33 cellular contexts compared by ENCODE assay signal in the genomic region with DNA sequence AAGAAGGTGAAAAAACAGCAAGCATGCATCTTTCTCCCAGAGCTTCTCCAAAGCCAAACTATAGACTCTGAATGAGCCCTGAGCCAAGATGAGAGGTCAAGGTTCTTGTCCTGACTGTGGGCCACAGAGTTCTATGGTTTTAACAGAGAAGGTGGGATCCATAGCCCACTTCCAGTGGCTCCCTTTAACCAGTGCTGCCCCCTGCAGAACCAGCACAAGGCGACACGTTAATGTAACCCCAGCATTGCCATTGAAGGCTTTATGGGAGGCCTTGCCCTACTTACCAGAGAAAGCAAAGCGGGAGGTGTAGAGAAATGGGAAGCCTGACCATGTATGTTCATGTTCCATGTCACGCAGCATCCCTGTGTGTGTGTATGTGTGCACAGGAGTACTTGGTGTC.
DNase-seq lines count a peak whose midpoint lies in the region; ATAC-seq and TF ChIP-seq lines count a peak whose summit lies in the region.
"Had no signal": no experiment of that assay in that cellular context is flagged by ENCODE, and none has a peak within 500 bp of the region (broad histone marks: within the 10 kb centered on the region; RNA-seq: fewer than 3 reads in every experiment).

No MANE protein-coding gene starts in this region.

- H3K27me3 ChIP-seq in A673 (replicated peaks; ENCODE audit: insufficient read depth, low read depth, low read length, poor library complexity): peaks cover 6% of the 10 kb centered on the region
- no peaks in the 10 kb centered on the region for H3K27me3 ChIP-seq in H7 (ENCODE audit: control insufficient read depth, insufficient read depth, low read length)
- H3K27me3 ChIP-seq in Karpas-422 (ENCODE audit: low read length): no peaks in the 10 kb centered on the region
- H3K27me3 ChIP-seq: breast epithelium, upper lobe of left lung had no signal

- H3K36me3 ChIP-seq in A673 (ENCODE audit: insufficient read depth, low read length, poor library complexity, severe bottlenecking) (no peaks in the 10 kb centered on the region), H7 (replicated peaks; ENCODE audit: control insufficient read depth, insufficient read depth, low read length) (no peaks in the 10 kb centered on the region), Karpas-422 (ENCODE audit: insufficient read depth, low read length) (no peaks in the 10 kb centered on the region)
- H3K36me3 ChIP-seq: breast epithelium, upper lobe of left lung, WERI-Rb-1 had no signal

- H3K4me1 ChIP-seq in A673 (ENCODE audit: insufficient read depth, low read length, poor library complexity, severe bottlenecking) (no peaks in the 10 kb centered on the region), Karpas-422 (ENCODE audit: low read length) (peaks cover 9% of the 10 kb centered on the region)
- H3K4me1 ChIP-seq: breast epithelium, parathyroid adenoma had no signal

- H3K27me3 Mint-ChIP-seq in WTC11 (ENCODE audit: low read depth): peaks cover 2% of the 10 kb centered on the region; the same call in 1 of the 2 replicates
- H3K27me3 Mint-ChIP-seq: CD4-positive, alpha-beta T cell; stimulated activated naive B cell treated with anti-CD40 and anti-IgM and Interleukin-4, amounts not matched to agents 10 μg/mL and 1 μg/mL and 100 μg/mL, for 72 hours had no signal

- H3K27ac Mint-ChIP-seq in WTC11: peak overlapping the region; percentile 69; the same call in 1 of the 2 replicates
- H3K27ac Mint-ChIP-seq: activated naive CD4-positive, alpha-beta T cell treated with anti-CD3 and anti-CD28 coated beads, Interleukin-2, amount 50 U/mL, for 72 hours; CD4-positive, alpha-beta T cell; memory B cell; nephron progenitor cell; stimulated activated naive B cell treated with anti-CD40 and anti-IgM and Interleukin-4, amounts not matched to agents 10 μg/mL and 1 μg/mL and 100 μg/mL, for 72 hours had no signal

- POLR2A ChIA-PET in A673 (lab: Charles Lee; ENCODE audit: low non-redundant PET): no interaction called here
- POLR2A ChIA-PET in WTC11 (lab: Charles Lee): no interaction called here

- no peak overlapping the region for H3K4me3 Mint-ChIP-seq in WTC11
- H3K4me3 Mint-ChIP-seq: CD4-positive, alpha-beta T cell; memory B cell; nephron progenitor cell; stimulated activated naive B cell treated with anti-CD40 and anti-IgM and Interleukin-4, amounts not matched to agents 10 μg/mL and 1 μg/mL and 100 μg/mL, for 72 hours had no signal

- H3K9ac ChIP-seq in Karpas-422 (ENCODE audit: low read length): no peak overlapping the region
- H3K9ac ChIP-seq: parathyroid adenoma had no signal

- CTCF ChIA-PET in A673 (lab: Charles Lee): no interaction called here
- CTCF ChIA-PET in WTC11 (lab: Charles Lee): no interaction called here

- H3K27ac ChIP-seq in A673 (ENCODE audit: low read depth, low read length, poor library complexity, severe bottlenecking) (no peak overlapping the region), Karpas-422 (ENCODE audit: low read length) (no peak overlapping the region)
- H3K27ac ChIP-seq: epithelial cell of prostate, parathyroid adenoma, WERI-Rb-1 had no signal

- H2AFZ ChIP-seq in Karpas-422 (ENCODE audit: low read length): no peak overlapping the region
- H2AFZ ChIP-seq: parathyroid adenoma had no signal

- DNase-seq in A673 (ENCODE audit: low spot score) (no peak), H7 (peak; percentile 43), WTC11 (ENCODE audit: low spot score) (peak; percentile 53), iPS-NIHi11 (ENCODE audit: low spot score) (peak; percentile 35), LoVo (ENCODE audit: low spot score) (no peak), Karpas-422 (no peak)
- DNase-seq: activated CD4-positive, alpha-beta T cell treated with anti-CD3 and anti-CD28 coated beads for 48 hours; AML-193; amygdala; CD4-positive, alpha-beta T cell; hypothalamus; KBM-7; NCI-H1105 treated with DMSO at 0.1 percent for 48 hours; NCI-H2029; NCI-H524 treated with DMSO at 0.1 percent for 48 hours; nephron progenitor cell; NK-92 treated with Interleukin-12 subunit alpha and Interleukin-12 subunit beta, amount 100 ng/mL, for 24 hours; retina; Right ventricle myocardium superior; stimulated activated naive B cell treated with anti-CD40 and anti-IgM and Interleukin-4, amounts not matched to agents 10 μg/mL and 1 μg/mL and 100 μg/mL, for 72 hours; SW 1271; upper lobe of left lung; WERI-Rb-1 had no signal

- intact Hi-C loops in A673 (cut with micrococcal nuclease; ENCODE audit: unreplicated experiment): no loop called here

- H3K4me1 Mint-ChIP-seq in WTC11: peaks cover 61% of the 10 kb centered on the region

- H3K4me3 ChIP-seq in A673 (ENCODE audit: low read depth, low read length, poor library complexity, severe bottlenecking): no peak overlapping the region
- H3K4me3 ChIP-seq in H7 (ENCODE audit: insufficient read depth, low read depth, low read length): no peak overlapping the region
- no peak overlapping the region for H3K4me3 ChIP-seq in Karpas-422 (ENCODE audit: low read length)
- H3K4me3 ChIP-seq: breast epithelium, skin epidermis, upper lobe of left lung had no signal

- no peaks in the 10 kb centered on the region for H4K20me1 ChIP-seq in Karpas-422 (ENCODE audit: insufficient read depth, low read depth, low read length)

- ATAC-seq in WTC11 (peak; percentile 68), HG03378 (IDR thresholded peaks at IDR 0.05; ENCODE audit: unreplicated experiment) (no peak), GM19328 (IDR thresholded peaks at IDR 0.05; ENCODE audit: unreplicated experiment) (no peak)
- ATAC-seq: activated naive CD4-positive, alpha-beta T cell treated with anti-CD3 and anti-CD28 coated beads, Interleukin-2, amount 50 U/mL, for 72 hours; left lobe of liver; Panc1; stimulated activated naive B cell treated with anti-CD40 and anti-IgM and Interleukin-4, amounts not matched to agents 10 μg/mL and 1 μg/mL and 100 μg/mL, for 72 hours had no signal

- H3K9me2 ChIP-seq in Karpas-422 (replicated peaks; ENCODE audit: insufficient read depth, low read length): no peaks in the 10 kb centered on the region

- H3K79me2 ChIP-seq in Karpas-422 (ENCODE audit: low read length): no peaks in the 10 kb centered on the region
- H3K79me2 ChIP-seq: parathyroid adenoma had no signal

- peaks cover 3% of the 10 kb centered on the region for H3K9me3 Mint-ChIP-seq in WTC11
- H3K9me3 Mint-ChIP-seq: activated naive CD4-positive, alpha-beta T cell treated with anti-CD3 and anti-CD28 coated beads, Interleukin-2, amount 50 U/mL, for 72 hours; CD4-positive, alpha-beta T cell; nephron progenitor cell; stimulated activated naive B cell treated with anti-CD40 and anti-IgM and Interleukin-4, amounts not matched to agents 10 μg/mL and 1 μg/mL and 100 μg/mL, for 72 hours had no signal

- H3K9me3 ChIP-seq in A673 (ENCODE audit: low read depth, low read length, poor library complexity, severe bottlenecking) (no peaks in the 10 kb centered on the region), Karpas-422 (ENCODE audit: low read length) (no peaks in the 10 kb centered on the region)
- H3K9me3 ChIP-seq: breast epithelium, upper lobe of left lung had no signal

- no TSS peak for BruUV-seq in A673 (replicated peaks; lab: Mats Ljungman, UMichigan)

- H3K36me3 Mint-ChIP-seq in WTC11: no peaks in the 10 kb centered on the region
- H3K36me3 Mint-ChIP-seq: activated naive CD4-positive, alpha-beta T cell treated with anti-CD3 and anti-CD28 coated beads, Interleukin-2, amount 50 U/mL, for 72 hours; memory B cell had no signal

- peak; percentile 42 for TF ChIP-seq CTCF in A673 (conservative IDR thresholded peaks at IDR 0.05; ENCODE audit: low read depth, low read length)
- TF ChIP-seq CTCF in WTC11 (IDR thresholded peaks at IDR 0.05): 0 out of 2 replicates have a peak, but pooled peaks have one; percentile 23

- no peak overlapping the region for H3K4me2 ChIP-seq in Karpas-422 (ENCODE audit: low read depth, low read length, poor library complexity, severe bottlenecking)

TF ChIP-seq in WTC11, 78 proteins besides CTCF, POLR2A, EP300 and RAD21:
- TF ChIP-seq, protein P1, sequence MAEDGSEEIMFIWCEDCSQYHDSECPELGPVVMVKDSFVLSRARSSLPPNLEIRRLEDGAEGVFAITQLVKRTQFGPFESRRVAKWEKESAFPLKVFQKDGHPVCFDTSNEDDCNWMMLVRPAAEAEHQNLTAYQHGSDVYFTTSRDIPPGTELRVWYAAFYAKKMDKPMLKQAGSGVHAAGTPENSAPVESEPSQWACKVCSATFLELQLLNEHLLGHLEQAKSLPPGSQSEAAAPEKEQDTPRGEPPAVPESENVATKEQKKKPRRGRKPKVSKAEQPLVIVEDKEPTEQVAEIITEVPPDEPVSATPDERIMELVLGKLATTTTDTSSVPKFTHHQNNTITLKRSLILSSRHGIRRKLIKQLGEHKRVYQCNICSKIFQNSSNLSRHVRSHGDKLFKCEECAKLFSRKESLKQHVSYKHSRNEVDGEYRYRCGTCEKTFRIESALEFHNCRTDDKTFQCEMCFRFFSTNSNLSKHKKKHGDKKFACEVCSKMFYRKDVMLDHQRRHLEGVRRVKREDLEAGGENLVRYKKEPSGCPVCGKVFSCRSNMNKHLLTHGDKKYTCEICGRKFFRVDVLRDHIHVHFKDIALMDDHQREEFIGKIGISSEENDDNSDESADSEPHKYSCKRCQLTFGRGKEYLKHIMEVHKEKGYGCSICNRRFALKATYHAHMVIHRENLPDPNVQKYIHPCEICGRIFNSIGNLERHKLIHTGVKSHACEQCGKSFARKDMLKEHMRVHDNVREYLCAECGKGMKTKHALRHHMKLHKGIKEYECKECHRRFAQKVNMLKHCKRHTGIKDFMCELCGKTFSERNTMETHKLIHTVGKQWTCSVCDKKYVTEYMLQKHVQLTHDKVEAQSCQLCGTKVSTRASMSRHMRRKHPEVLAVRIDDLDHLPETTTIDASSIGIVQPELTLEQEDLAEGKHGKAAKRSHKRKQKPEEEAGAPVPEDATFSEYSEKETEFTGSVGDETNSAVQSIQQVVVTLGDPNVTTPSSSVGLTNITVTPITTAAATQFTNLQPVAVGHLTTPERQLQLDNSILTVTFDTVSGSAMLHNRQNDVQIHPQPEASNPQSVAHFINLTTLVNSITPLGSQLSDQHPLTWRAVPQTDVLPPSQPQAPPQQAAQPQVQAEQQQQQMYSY (CRISPR knock-in tag; IDR thresholded peaks at IDR 0.05): no peak
- no peak for TF ChIP-seq OVOL2 (CRISPR knock-in tag; IDR thresholded peaks at IDR 0.05; ENCODE audit: borderline replicate concordance)
- no peak for TF ChIP-seq FOXK1 (CRISPR knock-in tag; IDR thresholded peaks at IDR 0.05)
- TF ChIP-seq, protein P2, sequence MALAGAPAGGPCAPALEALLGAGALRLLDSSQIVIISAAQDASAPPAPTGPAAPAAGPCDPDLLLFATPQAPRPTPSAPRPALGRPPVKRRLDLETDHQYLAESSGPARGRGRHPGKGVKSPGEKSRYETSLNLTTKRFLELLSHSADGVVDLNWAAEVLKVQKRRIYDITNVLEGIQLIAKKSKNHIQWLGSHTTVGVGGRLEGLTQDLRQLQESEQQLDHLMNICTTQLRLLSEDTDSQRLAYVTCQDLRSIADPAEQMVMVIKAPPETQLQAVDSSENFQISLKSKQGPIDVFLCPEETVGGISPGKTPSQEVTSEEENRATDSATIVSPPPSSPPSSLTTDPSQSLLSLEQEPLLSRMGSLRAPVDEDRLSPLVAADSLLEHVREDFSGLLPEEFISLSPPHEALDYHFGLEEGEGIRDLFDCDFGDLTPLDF (CRISPR knock-in tag; IDR thresholded peaks at IDR 0.05): no peak
- no peak for TF ChIP-seq CREB1 (CRISPR knock-in tag; IDR thresholded peaks at IDR 0.05)

Comparison
In these comparisons a context has a peak if more than half of its experiments do, and no peak if none do; other contexts are left out.
1. DNase-seq: peak in H7 (single experiment), WTC11 (single experiment) and iPS-NIHi11 (single experiment); none in A673 (single experiment), LoVo (single experiment) and Karpas-422 (single experiment).